Comparison of ENCODE assay signal across 1 cellular context in genomic region chr3:45761831-45762230, GRCh38.
TF ChIP-seq lines count a peak whose summit lies in the region.

No MANE protein-coding gene starts in this region.

TF ChIP-seq in H1, 55 proteins besides CTCF, POLR2A, EP300 and RAD21:
- no peak for TF ChIP-seq JUND (IDR thresholded peaks at IDR 0.05; ENCODE audit: low read length)
- no peak for TF ChIP-seq CHD2 (IDR thresholded peaks at IDR 0.05; ENCODE audit: low read length)
- TF ChIP-seq USF2 (IDR thresholded peaks at IDR 0.05; ENCODE audit: low read length) = no peak
- TF ChIP-seq SP4 (IDR thresholded peaks at IDR 0.05; ENCODE audit: low read length) = no peak
- TF ChIP-seq SAP30 (IDR thresholded peaks at IDR 0.05; ENCODE audit: insufficient read depth, insufficient replicate concordance, low read length) = no peak
- TF ChIP-seq HDAC2 (IDR thresholded peaks at IDR 0.05; ENCODE audit: borderline replicate concordance in 1 of 2, low read depth in 2 of 2, low read length in 2 of 2) = no peak
- no peak for TF ChIP-seq RFX5 (IDR thresholded peaks at IDR 0.05; ENCODE audit: borderline replicate concordance, low read depth, low read length)
- no peak for TF ChIP-seq CBX8 (IDR thresholded peaks at IDR 0.05; ENCODE audit: borderline replicate concordance, low read depth, low read length)
- TF ChIP-seq RBBP5 (IDR thresholded peaks at IDR 0.05; ENCODE audit: borderline replicate concordance, low read depth, low read length) = no peak
- TF ChIP-seq POU5F1 (IDR thresholded peaks at IDR 0.05; ENCODE audit: low read depth, low read length) = no peak
- no peak for TF ChIP-seq SUZ12 (IDR thresholded peaks at IDR 0.05; ENCODE audit: low read length)
- TF ChIP-seq CEBPB (IDR thresholded peaks at IDR 0.05; ENCODE audit: low read depth, low read length) = no peak
- no peak for TF ChIP-seq BRCA1 (IDR thresholded peaks at IDR 0.05; ENCODE audit: low read depth, low read length)
- no peak for TF ChIP-seq SRF (IDR thresholded peaks at IDR 0.05; ENCODE audit: low read depth, low read length)
